In the genomic region with DNA sequence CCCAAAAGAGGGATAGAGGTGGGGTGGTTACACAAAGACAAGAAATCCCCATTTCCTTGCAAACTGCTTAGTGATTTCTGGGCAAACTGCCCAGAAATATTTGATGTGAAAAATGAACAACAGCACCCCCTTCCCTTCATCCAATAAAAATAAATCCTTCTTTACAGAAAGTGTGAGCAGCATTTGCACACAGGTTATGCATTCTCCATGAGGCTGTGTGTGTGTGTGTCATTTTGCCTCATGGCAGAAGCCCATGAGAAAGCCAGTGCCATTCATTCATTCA, we compare ENCODE assay signal across 17 cellular contexts. TPM values are rescaled to one million over a fixed set of nuclear protein-coding genes. Genes with fewer than 3 reads are reported as not detected.
DNase-seq lines count a peak whose midpoint lies in the region; ATAC-seq, FAIRE-seq and TF ChIP-seq lines count a peak whose summit lies in the region.
"Had no signal": no experiment of that assay in that cellular context is flagged by ENCODE, and none has a peak within 500 bp of the region (broad histone marks: within the 10 kb centered on the region; RNA-seq: fewer than 3 reads in every experiment).

No MANE protein-coding gene starts in this region.

- H3K4me3 Mint-ChIP-seq in astrocyte (ENCODE audit: unreplicated experiment), result no peak overlapping the region
- H3K4me3 Mint-ChIP-seq: activated naive CD8-positive, alpha-beta T cell treated with anti-CD3 and anti-CD28 coated beads for 36 hours had no signal

- no peaks in the 10 kb centered on the region for H4K20me1 ChIP-seq in astrocyte (ENCODE audit: insufficient read depth, low read length)

- H3K27me3 Mint-ChIP-seq in astrocyte (ENCODE audit: low read depth, unreplicated experiment), result peaks cover 36% of the 10 kb centered on the region

- no peak overlapping the region for H3K27ac Mint-ChIP-seq in astrocyte (ENCODE audit: unreplicated experiment)
- H3K27ac Mint-ChIP-seq: activated naive CD8-positive, alpha-beta T cell treated with anti-CD3 and anti-CD28 coated beads for 36 hours had no signal

- in situ Hi-C loops in gastrocnemius medialis (cut with MboI; ENCODE audit: low sequenced_read_pairs in 4 of 4), result no loop called here

- H2AFZ ChIP-seq in astrocyte (ENCODE audit: low read depth, low read length), result no peak overlapping the region

- H3K36me3 Mint-ChIP-seq in astrocyte (ENCODE audit: low read depth, unreplicated experiment), result no peaks in the 10 kb centered on the region
- H3K36me3 Mint-ChIP-seq: activated naive CD8-positive, alpha-beta T cell treated with anti-CD3 and anti-CD28 coated beads for 36 hours had no signal

- H3K9ac ChIP-seq in astrocyte (ENCODE audit: low read length), result no peak overlapping the region

- H3K9me3 ChIP-seq in astrocyte (ENCODE audit: insufficient read depth, low read depth, low read length) (no peaks in the 10 kb centered on the region), gastrocnemius medialis (no peaks in the 10 kb centered on the region)
- H3K9me3 ChIP-seq: esophagus squamous epithelium, testis had no signal

- H3K4me1 Mint-ChIP-seq in astrocyte (ENCODE audit: low read depth, unreplicated experiment), result peaks cover 5% of the 10 kb centered on the region
- H3K4me1 Mint-ChIP-seq: activated naive CD8-positive, alpha-beta T cell treated with anti-CD3 and anti-CD28 coated beads for 36 hours had no signal

- H3K27ac ChIP-seq in astrocyte (ENCODE audit: low read depth, low read length), result no peak overlapping the region
- H3K27ac ChIP-seq in gastrocnemius medialis, result no peak overlapping the region
- H3K27ac ChIP-seq: 22Rv1, coronary artery, esophagus squamous epithelium, testis had no signal

- H3K27me3 ChIP-seq in astrocyte (ENCODE audit: insufficient read depth, low read length) (no peaks in the 10 kb centered on the region), gastrocnemius medialis (no peaks in the 10 kb centered on the region)
- H3K27me3 ChIP-seq: testis had no signal

- H3K4me3 ChIP-seq in astrocyte (ENCODE audit: insufficient read depth, low read depth, low read length) (no peak overlapping the region), gastrocnemius medialis (no peak overlapping the region)
- H3K4me3 ChIP-seq: coronary artery, esophagus squamous epithelium, testis had no signal

- intact Hi-C loops in gastrocnemius medialis (cut with DNase I; ENCODE audit: low total_unique reads), result no loop called here

- H3K9me3 Mint-ChIP-seq in astrocyte (ENCODE audit: unreplicated experiment), result no peaks in the 10 kb centered on the region
- H3K9me3 Mint-ChIP-seq: activated naive CD8-positive, alpha-beta T cell treated with anti-CD3 and anti-CD28 coated beads for 36 hours had no signal

- no peak for TF ChIP-seq POLR2A in gastrocnemius medialis (IDR thresholded peaks at IDR 0.05)

- peaks cover 8% of the 10 kb centered on the region for H3K4me1 ChIP-seq in astrocyte (ENCODE audit: insufficient read depth, low read length)
- H3K4me1 ChIP-seq in gastrocnemius medialis, result no peaks in the 10 kb centered on the region
- H3K4me1 ChIP-seq: esophagus squamous epithelium, testis had no signal

- no peaks in the 10 kb centered on the region for H3K79me2 ChIP-seq in astrocyte (ENCODE audit: insufficient read depth, low read length)

- no peak for FAIRE-seq in astrocyte (lab: Jason Lieb, UNC)
- FAIRE-seq: D721Med had no signal

- no peak overlapping the region for H3K4me2 ChIP-seq in astrocyte (ENCODE audit: low read length)

- TF ChIP-seq CTCF in astrocyte (IDR thresholded peaks at IDR 0.05; ENCODE audit: insufficient read depth, low read depth, low read length) (no peak), gastrocnemius medialis (IDR thresholded peaks at IDR 0.05 in 4 of 5, conservative IDR thresholded peaks at IDR 0.05 in 1 of 5) (no peak)

- DNase-seq in DMS 273 (lab: John Stamatoyannopoulos, UW; ENCODE audit: unreplicated experiment) (peak; percentile 38), DMS 273 treated with DMSO at 0.1 percent for 48 hours (lab: John Stamatoyannopoulos, UW) (no peak), NCI-H1694 (lab: John Stamatoyannopoulos, UW) (peak; percentile 61), astrocyte (ENCODE audit: low read depth) (peak; percentile 40), midbrain (lab: John Stamatoyannopoulos, UW) (peak; percentile 3), HPDE6-E6E7 (ENCODE audit: extremely low spot score) (no peak), NCI-H128 (lab: John Stamatoyannopoulos, UW; ENCODE audit: unreplicated experiment) (no peak), gastrocnemius medialis (no peak)
- DNase-seq: activated CD8-positive, alpha-beta memory T cell treated with anti-CD3 and anti-CD28 coated beads, Interleukin-2, amount 50 U/mL, for 4 hours; activated naive CD8-positive, alpha-beta T cell treated with anti-CD3 and anti-CD28 coated beads for 36 hours; esophagus squamous epithelium; mesenchymal stem cell; nucleus accumbens; testis had no signal

- no peak for ATAC-seq in gastrocnemius medialis

- H3K36me3 ChIP-seq in astrocyte (ENCODE audit: insufficient read depth, low read length) (no peaks in the 10 kb centered on the region), gastrocnemius medialis (no peaks in the 10 kb centered on the region)
- H3K36me3 ChIP-seq: esophagus squamous epithelium had no signal

RNA-seq across cellular contexts. Expression of gene NRXN3, which starts 17.2 kb away (rescaled TPM):
- total RNA-seq in astrocyte, result 12.6 and 18.0 TPM in 2 replicates
- total RNA-seq in gastrocnemius medialis, result under 1 TPM in 2 of 4 donors, not detected in 2; 0.04 to 0.16 TPM
- total RNA-seq: activated naive CD8-positive, alpha-beta T cell treated with anti-CD3 and anti-CD28 coated beads for 36 hours had no signal

Comparison
In these comparisons a context has a peak if more than half of its experiments do, and no peak if none do; other contexts are left out.
1. DNase-seq: peak in DMS 273 (single experiment), NCI-H1694 (single experiment), astrocyte (single experiment) and midbrain (single experiment); none in DMS 273 treated with DMSO at 0.1 percent for 48 hours (single experiment), HPDE6-E6E7 (single experiment), NCI-H128 (single experiment) and gastrocnemius medialis (0 of 2).
2. RNA of gene NRXN3, which starts 17.2 kb away (total RNA-seq): 12.6 to 18.0 TPM in astrocyte; 0.04 to 0.16 TPM in gastrocnemius medialis; every median in the first group is over 10 times any median in the second.